ENCODE assay signal across 9 cellular contexts in the genomic region with DNA sequence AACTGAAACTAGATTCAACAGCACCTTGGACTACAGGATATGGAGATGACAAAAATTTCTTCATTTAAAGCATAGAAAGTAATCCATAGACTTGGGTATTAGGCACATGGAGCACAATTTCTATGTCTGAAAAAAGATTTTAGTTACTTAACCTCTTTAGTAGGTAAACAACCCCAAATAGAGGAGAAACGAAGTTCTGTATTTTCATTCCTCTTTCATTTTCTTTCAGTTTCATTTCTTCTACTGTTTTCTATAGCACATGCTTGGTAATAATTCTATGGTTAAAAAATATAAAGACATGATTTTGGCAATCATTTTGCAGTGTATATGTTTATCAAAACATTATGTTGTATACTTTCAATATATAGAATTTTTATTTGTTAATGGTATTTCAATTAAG.
DNase-seq lines count a peak whose midpoint lies in the region; ATAC-seq, FAIRE-seq and TF ChIP-seq lines count a peak whose summit lies in the region.
"Had no signal": no experiment of that assay in that cellular context is flagged by ENCODE, and none has a peak within 500 bp of the region (broad histone marks: within the 10 kb centered on the region; RNA-seq: fewer than 3 reads in every experiment).

No MANE protein-coding gene starts in this region.

- peak overlapping the region; percentile 82 to 92 (median 87) for H3K27ac Mint-ChIP-seq in immature natural killer cell

- H3K79me2 ChIP-seq in MM.1S (ENCODE audit: low read length) = no peaks in the 10 kb centered on the region

- peak overlapping the region; percentile 29; the same call in 1 of the 2 replicates for H3K27ac ChIP-seq in MM.1S (ENCODE audit: low read length)

- peak overlapping the region; percentile 17; the same call in 1 of the 2 replicates for H3K9ac ChIP-seq in MM.1S (ENCODE audit: low read length)

- H4K20me1 ChIP-seq in MM.1S (ENCODE audit: insufficient read depth, low read length) = no peaks in the 10 kb centered on the region

- H3K4me2 ChIP-seq in MM.1S (ENCODE audit: low read depth, low read length) = peak overlapping the region; percentile 61

- peaks cover 13% of the 10 kb centered on the region for H3K4me1 ChIP-seq in MM.1S (ENCODE audit: low read length)

- no peaks in the 10 kb centered on the region for H3K9me2 ChIP-seq in MM.1S (replicated peaks; ENCODE audit: insufficient read depth, low read length)

- no peaks in the 10 kb centered on the region for H3K9me3 ChIP-seq in MM.1S (replicated peaks; ENCODE audit: insufficient read depth, low read length)

- H3K9me3 Mint-ChIP-seq in immature natural killer cell = no peaks in the 10 kb centered on the region

- peak overlapping the region; percentile 84 to 92 (median 88) for H3K4me3 Mint-ChIP-seq in immature natural killer cell

- TF ChIP-seq CTCF in MM.1S (IDR thresholded peaks at IDR 0.05; ENCODE audit: low read length) = no peak

- peaks cover 0 to 7% (median 4%) of the 10 kb centered on the region in 3 donors for H3K36me3 Mint-ChIP-seq in immature natural killer cell

- no peak for TF ChIP-seq POLR2A in H54 (IDR thresholded peaks at IDR 0.05; ENCODE audit: low read depth, low read length)

- FAIRE-seq in H54 (lab: Jason Lieb, UNC) = no peak

- H3K36me3 ChIP-seq in MM.1S (replicated peaks; ENCODE audit: insufficient read depth, low read length) = no peaks in the 10 kb centered on the region

- H3F3A ChIP-seq in MM.1S (ENCODE audit: insufficient read depth, low read length) = no peaks in the 10 kb centered on the region; the same call in 1 of the 2 replicates

- H2AFZ ChIP-seq in MM.1S (ENCODE audit: low read length) = peak overlapping the region; percentile 58

- ATAC-seq in GM18508 (IDR thresholded peaks at IDR 0.05; ENCODE audit: insufficient read depth, unreplicated experiment) (peak; percentile 47), GM21737 (IDR thresholded peaks at IDR 0.05; ENCODE audit: unreplicated experiment) (peak; percentile 52)

- peaks cover 21 to 36% of the 10 kb centered on the region in 2 donors for H3K4me1 Mint-ChIP-seq in immature natural killer cell

- H3K27me3 ChIP-seq in MM.1S (replicated peaks; ENCODE audit: insufficient read depth, low read length) = no peaks in the 10 kb centered on the region

- peak overlapping the region; percentile 46; the same call in 1 of the 2 replicates for H3K4me3 ChIP-seq in MM.1S (ENCODE audit: low read length)

- DNase-seq in MM.1S (peak; percentile 53), immature natural killer cell (peak in 2 of 3 donors; percentile 7 to 13), SKM-1 (lab: John Stamatoyannopoulos, UW; ENCODE audit: unreplicated experiment) (no peak), H54 (ENCODE audit: insufficient read length, low spot score) (no peak), HPDE6-E6E7 (ENCODE audit: extremely low spot score) (no peak), amniotic stem cell (lab: John Stamatoyannopoulos, UW) (no peak)
- DNase-seq: activated CD4-positive, alpha-beta T cell treated with anti-CD3 and anti-CD28 coated beads for 1 hour had no signal

- peaks cover 0 to 2% (median 0%) of the 10 kb centered on the region in 3 donors for H3K27me3 Mint-ChIP-seq in immature natural killer cell (ENCODE audit: low read depth in 3 of 3)

Comparison
In these comparisons a context has a peak if more than half of its experiments do, and no peak if none do; other contexts are left out.
1. DNase-seq: peak in MM.1S (single experiment) and immature natural killer cell (2 of 3); none in SKM-1 (single experiment), H54 (single experiment), HPDE6-E6E7 (single experiment) and amniotic stem cell (single experiment).